In the genomic region with DNA sequence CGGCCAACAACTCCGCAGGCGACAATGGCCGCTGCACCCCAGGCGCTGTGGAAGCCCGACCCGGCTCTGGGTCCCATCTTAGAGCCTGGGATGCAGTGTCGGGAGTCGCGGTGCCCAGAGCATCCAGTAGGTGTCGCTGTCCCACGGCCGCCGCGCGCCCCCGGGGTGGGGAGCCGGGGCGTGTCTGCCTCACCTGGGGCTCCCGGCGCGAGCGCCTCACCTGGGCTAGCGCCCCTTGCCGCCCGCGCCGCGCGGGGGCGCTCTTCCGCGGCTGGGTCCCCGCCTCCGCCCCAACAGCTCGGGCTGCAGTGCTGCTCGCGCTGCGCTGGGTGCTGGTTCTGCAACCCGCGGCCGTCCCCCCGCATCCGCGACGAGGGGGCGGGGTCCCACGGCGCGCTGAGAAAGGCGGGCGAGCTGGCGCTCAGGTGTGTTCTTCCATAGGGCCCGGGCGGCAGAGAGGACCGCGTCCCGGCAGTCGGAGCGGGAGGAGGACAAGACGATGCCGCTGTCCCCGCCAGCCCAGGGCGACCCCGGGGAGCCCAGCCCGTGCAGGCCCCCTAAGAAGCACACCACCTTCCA, we compare ENCODE assay signal across 8 cellular contexts. TPM values are rescaled to one million over a fixed set of nuclear protein-coding genes. Genes with fewer than 3 reads are reported as not detected.
DNase-seq lines count a peak whose midpoint lies in the region; ATAC-seq and TF ChIP-seq lines count a peak whose summit lies in the region.

A gene with protein sequence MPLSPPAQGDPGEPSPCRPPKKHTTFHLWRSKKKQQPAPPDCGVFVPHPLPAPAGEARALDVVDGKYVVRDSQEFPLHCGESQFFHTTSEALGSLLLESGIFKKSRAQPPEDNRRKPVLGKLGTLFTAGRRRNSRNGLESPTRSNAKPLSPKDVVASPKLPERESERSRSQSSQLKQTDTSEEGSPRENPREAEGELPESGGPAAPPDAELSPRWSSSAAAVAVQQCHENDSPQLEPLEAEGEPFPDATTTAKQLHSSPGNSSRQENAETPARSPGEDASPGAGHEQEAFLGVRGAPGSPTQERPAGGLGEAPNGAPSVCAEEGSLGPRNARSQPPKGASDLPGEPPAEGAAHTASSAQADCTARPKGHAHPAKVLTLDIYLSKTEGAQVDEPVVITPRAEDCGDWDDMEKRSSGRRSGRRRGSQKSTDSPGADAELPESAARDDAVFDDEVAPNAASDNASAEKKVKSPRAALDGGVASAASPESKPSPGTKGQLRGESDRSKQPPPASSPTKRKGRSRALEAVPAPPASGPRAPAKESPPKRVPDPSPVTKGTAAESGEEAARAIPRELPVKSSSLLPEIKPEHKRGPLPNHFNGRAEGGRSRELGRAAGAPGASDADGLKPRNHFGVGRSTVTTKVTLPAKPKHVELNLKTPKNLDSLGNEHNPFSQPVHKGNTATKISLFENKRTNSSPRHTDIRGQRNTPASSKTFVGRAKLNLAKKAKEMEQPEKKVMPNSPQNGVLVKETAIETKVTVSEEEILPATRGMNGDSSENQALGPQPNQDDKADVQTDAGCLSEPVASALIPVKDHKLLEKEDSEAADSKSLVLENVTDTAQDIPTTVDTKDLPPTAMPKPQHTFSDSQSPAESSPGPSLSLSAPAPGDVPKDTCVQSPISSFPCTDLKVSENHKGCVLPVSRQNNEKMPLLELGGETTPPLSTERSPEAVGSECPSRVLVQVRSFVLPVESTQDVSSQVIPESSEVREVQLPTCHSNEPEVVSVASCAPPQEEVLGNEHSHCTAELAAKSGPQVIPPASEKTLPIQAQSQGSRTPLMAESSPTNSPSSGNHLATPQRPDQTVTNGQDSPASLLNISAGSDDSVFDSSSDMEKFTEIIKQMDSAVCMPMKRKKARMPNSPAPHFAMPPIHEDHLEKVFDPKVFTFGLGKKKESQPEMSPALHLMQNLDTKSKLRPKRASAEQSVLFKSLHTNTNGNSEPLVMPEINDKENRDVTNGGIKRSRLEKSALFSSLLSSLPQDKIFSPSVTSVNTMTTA (N-terminal part only) (plus strand): TSS at position 308 of the 579 bp plus-strand sequence. CDS start 192 bp downstream, at position 500.

- H3F3A ChIP-seq in PC-3 (ENCODE audit: low read length, unreplicated experiment), result no peaks in the 10 kb centered on the region
- peaks cover 10% of the 10 kb centered on the region for H3F3A ChIP-seq in neural progenitor cell (ENCODE audit: low read depth)

- peak; percentile 37 for DNase-seq in SIG-M5 treated with dmso at 0.1 percent for 504 hours (lab: John Stamatoyannopoulos, UW; ENCODE audit: unreplicated experiment)
- no peak for DNase-seq in SIG-M5 (lab: John Stamatoyannopoulos, UW)
- DNase-seq in PC-3, result peak; percentile 90
- DNase-seq in activated T-helper 1 cell treated with anti-CD3 and anti-CD28 coated beads, Interleukin-12 subunit alpha, Interleukin-12 subunit beta, Interleukin-2, Interleukin-4 antibody, amounts not matched to agents 30 ng/mL and 10 ng/mL and 1 ng/mL, durations not matched to agents 14 hours and 24 hours and 36 hours (ENCODE audit: low spot score), result peak; percentile 52
- DNase-seq in fibroblast of the aortic adventitia (ENCODE audit: low read depth), result no peak
- DNase-seq in neural progenitor cell (ENCODE audit: low spot score), result peak; percentile 78
- peak; percentile 70 to 81 for DNase-seq in suprapubic skin (ENCODE audit: low spot score in 2 of 2)

- peaks cover 21% of the 10 kb centered on the region for H3K79me2 ChIP-seq in PC-3 (ENCODE audit: low read length)
- no peaks in the 10 kb centered on the region for H3K79me2 ChIP-seq in neural progenitor cell (ENCODE audit: low read depth)

- H2AFZ ChIP-seq in PC-3 (ENCODE audit: low read length) (peak within 1 kb of the TSS; percentile 83), neural progenitor cell (replicated peaks) (peak within 1 kb of the TSS; percentile 79)

- peak within 1 kb of the TSS; percentile 70 for H3K4me3 ChIP-seq in PC-3 (ENCODE audit: low read length)
- peak within 1 kb of the TSS; percentile 47 for H3K4me3 ChIP-seq in fibroblast of the aortic adventitia (ENCODE audit: low read depth, low read length)
- H3K4me3 ChIP-seq in neural progenitor cell, result peak within 1 kb of the TSS; percentile 63
- H3K4me3 ChIP-seq in suprapubic skin, result peak within 1 kb of the TSS; percentile 63

- ATAC-seq in HG03460 (IDR thresholded peaks at IDR 0.05; ENCODE audit: unreplicated experiment), result peak; percentile 69
- peak; percentile 85 for ATAC-seq in PC-3

- peak within 1 kb of the TSS; percentile 42 for H3K27ac ChIP-seq in PC-3 (ENCODE audit: low read length)
- no peak within 1 kb of the TSS for H3K27ac ChIP-seq in neural progenitor cell
- peak within 1 kb of the TSS; percentile 47 for H3K27ac ChIP-seq in suprapubic skin

- intact Hi-C loops in PC-3 (cut with micrococcal nuclease), result loop anchor here (1.0 kb wide), 3 partner anchors 21 to 85 kb away; no protein-coding TSS in a partner anchor
- intact Hi-C loops in activated T-helper 1 cell treated with anti-CD3 and anti-CD28 coated beads, Interleukin-12 subunit alpha, Interleukin-12 subunit beta, Interleukin-2, Interleukin-4 antibody, amounts not matched to agents 30 ng/mL and 10 ng/mL and 1 ng/mL, durations not matched to agents 14 hours and 24 hours and 36 hours (cut with micrococcal nuclease), result loop anchor here (5.0 kb wide), 2 partner anchors 82 to 207 kb away; no protein-coding TSS in a partner anchor

- H3K4me2 ChIP-seq in PC-3 (ENCODE audit: low read length) (peak within 1 kb of the TSS; percentile 85), neural progenitor cell (peak within 1 kb of the TSS; percentile 97)

- H3K27ac Mint-ChIP-seq in activated T-helper 1 cell treated with anti-CD3 and anti-CD28 coated beads, Interleukin-12 subunit alpha, Interleukin-12 subunit beta, Interleukin-2, Interleukin-4 antibody, amounts not matched to agents 30 ng/mL and 10 ng/mL and 1 ng/mL, durations not matched to agents 14 hours and 24 hours and 36 hours, result no peak within 1 kb of the TSS
- H3K27ac Mint-ChIP-seq in neural progenitor cell, result no peak within 1 kb of the TSS

- no peaks in the 10 kb centered on the region for H3K9me3 Mint-ChIP-seq in activated T-helper 1 cell treated with anti-CD3 and anti-CD28 coated beads, Interleukin-12 subunit alpha, Interleukin-12 subunit beta, Interleukin-2, Interleukin-4 antibody, amounts not matched to agents 30 ng/mL and 10 ng/mL and 1 ng/mL, durations not matched to agents 14 hours and 24 hours and 36 hours
- no peaks in the 10 kb centered on the region for H3K9me3 Mint-ChIP-seq in neural progenitor cell

- no peaks in the 10 kb centered on the region for H3K9me3 ChIP-seq in PC-3 (ENCODE audit: low read length)
- H3K9me3 ChIP-seq in neural progenitor cell (ENCODE audit: low read depth), result no peaks in the 10 kb centered on the region
- no peaks in the 10 kb centered on the region for H3K9me3 ChIP-seq in suprapubic skin

- no peaks in the 10 kb centered on the region for H3K27me3 ChIP-seq in PC-3 (ENCODE audit: low read length)
- peaks cover 42% of the 10 kb centered on the region for H3K27me3 ChIP-seq in neural progenitor cell
- peaks cover 25% of the 10 kb centered on the region for H3K27me3 ChIP-seq in suprapubic skin

- 0% methylated on average over 4 of the region's 66 CpGs for WGBS in suprapubic skin

- peaks cover 10% of the 10 kb centered on the region for H3K4me1 Mint-ChIP-seq in activated T-helper 1 cell treated with anti-CD3 and anti-CD28 coated beads, Interleukin-12 subunit alpha, Interleukin-12 subunit beta, Interleukin-2, Interleukin-4 antibody, amounts not matched to agents 30 ng/mL and 10 ng/mL and 1 ng/mL, durations not matched to agents 14 hours and 24 hours and 36 hours (ENCODE audit: low read depth)
- H3K4me1 Mint-ChIP-seq in neural progenitor cell, result peaks cover 9% of the 10 kb centered on the region

- H3K9ac ChIP-seq in PC-3 (ENCODE audit: low read length), result peak within 1 kb of the TSS; percentile 51
- no peak within 1 kb of the TSS for H3K9ac ChIP-seq in neural progenitor cell

- no TSS peak for BruUV-seq in PC-3 (replicated peaks; lab: Mats Ljungman, UMichigan)

- H3K4me1 ChIP-seq in PC-3 (ENCODE audit: insufficient read depth, low read length) (peaks cover 20% of the 10 kb centered on the region), neural progenitor cell (no peaks in the 10 kb centered on the region), suprapubic skin (peaks cover 16% of the 10 kb centered on the region)

- no peak for TF ChIP-seq EP300 in suprapubic skin (IDR thresholded peaks at IDR 0.05)

- peaks cover 61% of the 10 kb centered on the region for H3K27me3 Mint-ChIP-seq in activated T-helper 1 cell treated with anti-CD3 and anti-CD28 coated beads, Interleukin-12 subunit alpha, Interleukin-12 subunit beta, Interleukin-2, Interleukin-4 antibody, amounts not matched to agents 30 ng/mL and 10 ng/mL and 1 ng/mL, durations not matched to agents 14 hours and 24 hours and 36 hours (ENCODE audit: insufficient read depth)
- H3K27me3 Mint-ChIP-seq in neural progenitor cell (ENCODE audit: insufficient read depth, low read depth), result peaks cover 19% of the 10 kb centered on the region

- no peaks in the 10 kb centered on the region for H3K9me2 ChIP-seq in PC-3 (replicated peaks; ENCODE audit: low read length)

- POLR2A ChIA-PET in PC-3 (lab: Charles Lee; ENCODE audit: unreplicated experiment), result interaction anchor here (0.6 to 1.0 kb wide), 2 partner anchors 21 to 299 kb away, joined by 3 to 5 read pairs; no protein-coding TSS in a partner anchor

- H3K36me3 Mint-ChIP-seq in activated T-helper 1 cell treated with anti-CD3 and anti-CD28 coated beads, Interleukin-12 subunit alpha, Interleukin-12 subunit beta, Interleukin-2, Interleukin-4 antibody, amounts not matched to agents 30 ng/mL and 10 ng/mL and 1 ng/mL, durations not matched to agents 14 hours and 24 hours and 36 hours (ENCODE audit: low read depth), result no peaks in the 10 kb centered on the region
- H3K36me3 Mint-ChIP-seq in neural progenitor cell, result no peaks in the 10 kb centered on the region

- no peak for TF ChIP-seq POLR2A in suprapubic skin (IDR thresholded peaks at IDR 0.05)

- CTCF ChIA-PET in PC-3 (lab: Charles Lee), result interaction anchor here (0.6 to 1.4 kb wide), 8 partner anchors 20 to 614 kb away, joined by 3 to 7 read pairs (median 4); no protein-coding TSS in a partner anchor

- H4K20me1 ChIP-seq in PC-3 (ENCODE audit: low read length) (no peaks in the 10 kb centered on the region), neural progenitor cell (ENCODE audit: low read depth) (no peaks in the 10 kb centered on the region)

- TF ChIP-seq CTCF in PC-3 (conservative IDR thresholded peaks at IDR 0.05; ENCODE audit: low read depth, low read length) (peak; percentile 82), fibroblast of the aortic adventitia (IDR thresholded peaks at IDR 0.05; ENCODE audit: insufficient read depth, low read length) (peak; percentile 81), neural progenitor cell (IDR thresholded peaks at IDR 0.05) (peak; percentile 95), suprapubic skin (IDR thresholded peaks at IDR 0.05) (peak; percentile 82 to 96)

- H3K4me3 Mint-ChIP-seq in activated T-helper 1 cell treated with anti-CD3 and anti-CD28 coated beads, Interleukin-12 subunit alpha, Interleukin-12 subunit beta, Interleukin-2, Interleukin-4 antibody, amounts not matched to agents 30 ng/mL and 10 ng/mL and 1 ng/mL, durations not matched to agents 14 hours and 24 hours and 36 hours, result peak within 1 kb of the TSS; percentile 81
- peak within 1 kb of the TSS; percentile 86 for H3K4me3 Mint-ChIP-seq in neural progenitor cell

- H3K36me3 ChIP-seq in PC-3 (ENCODE audit: low read depth, low read length) (no peaks in the 10 kb centered on the region), neural progenitor cell (no peaks in the 10 kb centered on the region), suprapubic skin (no peaks in the 10 kb centered on the region)

RNA-seq across cellular contexts. Expression of the gene that starts here (rescaled TPM):
- total RNA-seq in PC-3 (2014; rRNA removed) (19.9 and 22.2 TPM in 2 replicates), fibroblast of the aortic adventitia (ENCODE audit: low replicate concordance) (19.3 and 105 TPM in 2 replicates), neural progenitor cell (ENCODE audit: low replicate concordance) (0.06 and 0.40 TPM in 2 replicates), suprapubic skin (100 to 1,000 TPM in 2 of 4 donors, 10 to 100 TPM in 2; 91.8 to 124 (median 99.7) TPM)
- total RNA-seq in activated T-helper 1 cell treated with anti-CD3 and anti-CD28 coated beads, Interleukin-12 subunit alpha, Interleukin-12 subunit beta, Interleukin-2, Interleukin-4 antibody, amounts not matched to agents 30 ng/mL and 10 ng/mL and 1 ng/mL, durations not matched to agents 14 hours and 24 hours and 36 hours, result 10.2 and 11.4 TPM in 2 replicates

Comparison
In these comparisons a context has a peak if more than half of its experiments do, and no peak if none do; other contexts are left out.
1. DNase-seq: peak in SIG-M5 treated with dmso at 0.1 percent for 504 hours (single experiment), PC-3 (single experiment), activated T-helper 1 cell treated with anti-CD3 and anti-CD28 coated beads, Interleukin-12 subunit alpha, Interleukin-12 subunit beta, Interleukin-2, Interleukin-4 antibody, amounts not matched to agents 30 ng/mL and 10 ng/mL and 1 ng/mL, durations not matched to agents 14 hours and 24 hours and 36 hours (single experiment) and suprapubic skin (2 of 2); none in SIG-M5 (single experiment) and fibroblast of the aortic adventitia (single experiment).
2. Peak in DNase-seq, H3K4me3 ChIP-seq and H3K4me2 ChIP-seq in neural progenitor cell; RNA of the gene not detected or under 1 TPM.
3. Peak in every context shown above with its lines, with median percentiles within 50 percentile points of each other: H3K4me3 ChIP-seq and CTCF ChIP-seq.